In the genomic region with DNA sequence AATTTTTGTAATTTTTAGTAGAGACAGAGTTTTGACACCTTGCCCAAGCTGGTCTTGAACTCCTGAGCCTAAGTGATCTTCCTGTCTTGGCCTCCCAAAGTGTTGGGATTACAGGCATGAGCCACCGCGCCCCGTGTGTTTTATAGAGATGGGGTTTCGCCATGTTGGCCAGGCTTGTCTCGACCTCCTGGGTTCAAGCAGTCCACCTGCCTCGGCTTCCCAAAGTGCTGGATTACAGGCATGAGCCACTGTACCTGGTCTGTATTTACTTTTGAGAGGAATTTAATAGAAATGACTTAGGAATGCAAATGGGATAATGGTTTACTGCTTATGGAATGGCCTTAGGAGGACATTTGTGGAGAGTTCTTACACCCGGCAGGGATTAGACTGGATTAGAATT, we compare ENCODE assay signal across 28 cellular contexts. TPM values are rescaled to one million over a fixed set of nuclear protein-coding genes. Genes with fewer than 3 reads are reported as not detected.
DNase-seq lines count a peak whose midpoint lies in the region; ATAC-seq and TF ChIP-seq lines count a peak whose summit lies in the region.
"Had no signal": no experiment of that assay in that cellular context is flagged by ENCODE, and none has a peak within 500 bp of the region (broad histone marks: within the 10 kb centered on the region; RNA-seq: fewer than 3 reads in every experiment).

No MANE protein-coding gene starts in this region.

- no peak overlapping the region for H4K91ac ChIP-seq in H9 (ENCODE audit: insufficient read length, low read depth, low read length)

- peaks cover 4% of the 10 kb centered on the region for H3K79me1 ChIP-seq in H9 (ENCODE audit: insufficient read depth, low read depth, low read length, poor library complexity, severe bottlenecking)

- no peak for ATAC-seq in left colon
- ATAC-seq: GM23338, heart right ventricle, Panc1 had no signal

- no peak overlapping the region for H2AK5ac ChIP-seq in H9 (ENCODE audit: insufficient read length, low read length)

- no peak overlapping the region for H3K56ac ChIP-seq in H9 (ENCODE audit: insufficient read length, low read depth, low read length)

- no CpG with 5 or more reads among the region's 7 CpGs for WGBS in H9 (ENCODE audit: extremely low coverage, insufficient read length, low lambda C conversion rate)
- WGBS in spleen, 5 donors = 88 to 97% (median 96%) methylated on average over 7 of the region's 7 CpGs

- peaks cover 9 to 12% of the 10 kb centered on the region in 2 experiments for H3K4me1 Mint-ChIP-seq in H9
- H3K4me1 Mint-ChIP-seq in chondrocyte (ENCODE audit: low read depth) = peaks cover 14% of the 10 kb centered on the region

- TF ChIP-seq CTCF in H9 (conservative IDR thresholded peaks at IDR 0.05) = no peak
- no peak for TF ChIP-seq CTCF in chondrocyte (IDR thresholded peaks at IDR 0.05)
- no peak for TF ChIP-seq CTCF in spleen (IDR thresholded peaks at IDR 0.05 in 8 of 11, conservative IDR thresholded peaks at IDR 0.05 in 3 of 11)

- peaks cover 4% of the 10 kb centered on the region; the same call in 1 of the 2 replicates for H3K79me2 ChIP-seq in H9 (ENCODE audit: insufficient read depth, low read length)

- no peak overlapping the region for H3T11ph ChIP-seq in H9 (ENCODE audit: low read length)

- no peak overlapping the region for H3K14ac ChIP-seq in H9 (ENCODE audit: insufficient read depth, low read length)

- no peak overlapping the region for H4K8ac ChIP-seq in H9 (replicated peaks; ENCODE audit: insufficient read length, low read depth, low read length)

- H2BK20ac ChIP-seq in H9 (ENCODE audit: low read depth, low read length, poor library complexity, severe bottlenecking) = no peak overlapping the region

- H3K4me1 ChIP-seq in H9 (ENCODE audit: insufficient read depth, low read length) (no peaks in the 10 kb centered on the region), spleen (peaks cover under 1 to 86% (median 38%) of the 10 kb centered on the region in 6 donors)

- H3K9me3 ChIP-seq in H9 (ENCODE audit: control insufficient read depth, low read depth, low read length) = no peaks in the 10 kb centered on the region
- no peaks in the 10 kb centered on the region for H3K9me3 ChIP-seq in spleen
- H3K9me3 ChIP-seq: BLaER1 treated with 17β-estradiol and CSF1 and Interleukin-3, amounts not matched to agents 10 nM and 100 nM; esophagus squamous epithelium; heart right ventricle; MG63 had no signal

- H3K27me3 ChIP-seq in H9 (ENCODE audit: insufficient read depth, low read length) (no peaks in the 10 kb centered on the region), spleen (replicated peaks in 1 of 7) (no peaks in the 10 kb centered on the region)
- H3K27me3 ChIP-seq: BLaER1 treated with 17β-estradiol and CSF1 and Interleukin-3, amounts not matched to agents 10 nM and 100 nM; esophagus squamous epithelium; heart right ventricle; MG63 had no signal

- no peak overlapping the region for H3K4me2 ChIP-seq in H9 (ENCODE audit: insufficient read depth, insufficient read length, low read length)
- H3K4me2 ChIP-seq: BLaER1 treated with 17β-estradiol and CSF1 and Interleukin-3, amounts not matched to agents 10 nM and 100 nM; GM23338 had no signal

- H4K20me1 ChIP-seq in H9 (ENCODE audit: control insufficient read depth, insufficient read depth, insufficient read length) = peaks cover 4% of the 10 kb centered on the region

- no peak overlapping the region for H2AFZ ChIP-seq in H9 (ENCODE audit: low read length)
- H2AFZ ChIP-seq: GM23338 had no signal

- H2BK12ac ChIP-seq in H9 (ENCODE audit: insufficient read length, low read depth, low read length) = no peak overlapping the region

- peaks cover 0 to 100% (median 50%) of the 10 kb centered on the region in 6 donors for H3K36me3 ChIP-seq in spleen

- H3K18ac ChIP-seq in H9 (ENCODE audit: insufficient read length, low read depth, low read length) = no peak overlapping the region

- no peak overlapping the region for H2BK15ac ChIP-seq in H9 (ENCODE audit: low read depth, low read length)

- DNase-seq in activated effector memory CD4-positive, alpha-beta T cell treated with anti-CD3 and anti-CD28 coated beads, Interleukin-2, amount 50 U/mL, for 16 hours = peak; percentile 54
- DNase-seq in activated effector memory CD4-positive, alpha-beta T cell treated with Interleukin-2 at 50 U/mL for 16 hours = no peak
- DNase-seq in H9 = no peak
- peak; percentile 46 for DNase-seq in chondrocyte (ENCODE audit: low spot score)
- peak; percentile 9 for DNase-seq in spleen
- no peak for DNase-seq in NCI-H2107 (lab: John Stamatoyannopoulos, UW)
- no peak for DNase-seq in NCI-H82 (lab: John Stamatoyannopoulos, UW)
- DNase-seq in left colon = no peak
- DNase-seq: activated CD4-positive, CD25-positive, alpha-beta regulatory T cell; activated CD8-positive, alpha-beta memory T cell treated with anti-CD3 and anti-CD28 coated beads for 24 hours; caudate nucleus; esophagus squamous epithelium; foreskin melanocyte; heart right ventricle; HFFc6; KBM-7; MG63; NCI-H2029 treated with DMSO at 0.1 percent for 48 hours; NCI-H2227 treated with DMSO at 0.1 percent for 48 hours; NCI-H526 treated with DMSO at 0.1 percent for 48 hours; SHP77 treated with DMSO at 0.1 percent for 48 hours; small intestine; stimulated activated CD4-positive, alpha-beta T cell treated with anti-CD3 and anti-CD28 coated beads, Interleukin-1b, Interleukin-23, amount 100 ng/mL, for 48 hours; stimulated activated CD8-positive, alpha-beta memory T cell treated with anti-CD3 and anti-CD28 coated beads, Interleukin-4, amount 100 ng/mL, for 48 hours; trophoblast cell had no signal

- no peak overlapping the region for H2BK120ac ChIP-seq in H9 (ENCODE audit: low read depth, low read length, poor library complexity, severe bottlenecking)

- H3K9ac ChIP-seq in H9 (ENCODE audit: extremely low read depth, insufficient read length, low read length) = no peak overlapping the region

- H3K27ac Mint-ChIP-seq in H9 (peak overlapping the region in 2 of 3 experiments; percentile 59 to 70; a peak in 2 of 7 replicates), chondrocyte (ENCODE audit: unreplicated experiment) (no peak overlapping the region)
- H3K27ac Mint-ChIP-seq: GM23338, HFFc6 had no signal

- H2BK5ac ChIP-seq in H9 (ENCODE audit: insufficient read length, low read length) = no peak overlapping the region

- H3K36me3 Mint-ChIP-seq in H9 (ENCODE audit: insufficient read depth in 1 of 3, low read depth in 3 of 3) (peaks cover 38 to 82% (median 66%) of the 10 kb centered on the region in 3 experiments), chondrocyte (ENCODE audit: low read depth) (peaks cover 39% of the 10 kb centered on the region)

- no peaks in the 10 kb centered on the region for H3K27me3 Mint-ChIP-seq in H9 (ENCODE audit: low read depth)
- no peaks in the 10 kb centered on the region for H3K27me3 Mint-ChIP-seq in chondrocyte (ENCODE audit: low read depth)

- H3K23ac ChIP-seq in H9 (ENCODE audit: insufficient read length, low read depth, low read length) = no peak overlapping the region

- no peaks in the 10 kb centered on the region for H3K23me2 ChIP-seq in H9 (ENCODE audit: insufficient read length, low read depth, low read length, poor library complexity, severe bottlenecking)

- H3K4me3 Mint-ChIP-seq in H9 = no peak overlapping the region
- no peak overlapping the region for H3K4me3 Mint-ChIP-seq in chondrocyte (ENCODE audit: unreplicated experiment)
- H3K4me3 Mint-ChIP-seq: GM23338, HFFc6 had no signal

- H3K27ac ChIP-seq in H9 (ENCODE audit: insufficient read length, low read depth, low read length) (no peak overlapping the region), spleen (peak overlapping the region in 1 of 8 donors; percentile 1)
- H3K27ac ChIP-seq: esophagus squamous epithelium, heart right ventricle had no signal

- H3K4ac ChIP-seq in H9 (ENCODE audit: low read depth, low read length) = no peak overlapping the region

- H4K5ac ChIP-seq in H9 (ENCODE audit: insufficient read length, low read depth, low read length) = no peak overlapping the region

- TF ChIP-seq POLR2A in spleen (IDR thresholded peaks at IDR 0.05) = no peak

- H3K4me3 ChIP-seq in spleen = no peak overlapping the region
- H3K4me3 ChIP-seq: BLaER1 treated with 17β-estradiol and CSF1 and Interleukin-3, amounts not matched to agents 10 nM and 100 nM; esophagus squamous epithelium; GM23338; heart right ventricle; MG63 had no signal

- H3K9me3 Mint-ChIP-seq in H9 (no peaks in the 10 kb centered on the region), chondrocyte (ENCODE audit: low read depth) (no peaks in the 10 kb centered on the region)
- H3K9me3 Mint-ChIP-seq: HFFc6 had no signal

- intact Hi-C loops in spleen (cut with DNase I; ENCODE audit: low total_unique reads) = no loop called here
- intact Hi-C loops in left colon (cut with DNase I, micrococcal nuclease) = no loop called here

RNA-seq across cellular contexts. Expression of gene TATDN2, which starts 10.8 kb away (rescaled TPM):
- total RNA-seq in H9 (2021) = 34.4 and 34.5 TPM in 2 replicates
- total RNA-seq in chondrocyte = 29.9 to 41.5 TPM (median 31.8 TPM) in 3 replicates
- total RNA-seq in spleen = 10 to 100 TPM; 32.8 to 56.1 (median 48.6) TPM
- polyA plus RNA-seq in spleen = 10 to 100 TPM; 15.4 to 20.4 (median 16.2) TPM
- total RNA-seq in left colon = 10 to 100 TPM; 30.2 to 37.9 TPM

RNA-seq across cellular contexts. Expression of gene GHRL, which starts 33.7 kb away (rescaled TPM):
- 1.3 TPM in 1 of 2 replicates, not detected in the other for total RNA-seq in H9 (2021)
- total RNA-seq in chondrocyte = not detected in 3 replicates
- total RNA-seq in spleen = 1 to 10 TPM; 1.1 to 8.0 (median 3.8) TPM
- polyA plus RNA-seq in spleen = 1 to 10 TPM; 3.6 to 6.6 (median 5.0) TPM
- total RNA-seq in left colon = 1 to 10 TPM in 1 of 2 donors, under 1 TPM in 1; 0.75 to 1.1 TPM
- total RNA-seq: GM23338 had no signal

Comparison
In these comparisons a context has a peak if more than half of its experiments do, and no peak if none do; other contexts are left out.
1. DNase-seq: peak in activated effector memory CD4-positive, alpha-beta T cell treated with anti-CD3 and anti-CD28 coated beads, Interleukin-2, amount 50 U/mL, for 16 hours (single experiment), chondrocyte (single experiment) and spleen (single experiment); none in activated effector memory CD4-positive, alpha-beta T cell treated with Interleukin-2 at 50 U/mL for 16 hours (single experiment), H9 (single experiment), NCI-H2107 (single experiment), NCI-H82 (single experiment) and left colon (0 of 2).